17 cellular contexts compared by ENCODE assay signal in genomic region chr14:44609201-44609600, GRCh38.
"Had no signal": no experiment of that assay in that cellular context is flagged by ENCODE, and none has a peak within 500 bp of the region (broad histone marks: within the 10 kb centered on the region; RNA-seq: fewer than 3 reads in every experiment).

No MANE protein-coding gene starts in this region.

- H3K27ac Mint-ChIP-seq: naive thymus-derived CD4-positive, alpha-beta T cell had no signal

- DNase-seq: cortex of kidney; dorsolateral prefrontal cortex; effector CD8-positive, alpha-beta T cell; heart right ventricle; hypothalamus; kidney glomerular epithelial cell; mammary epithelial cell; naive thymus-derived CD4-positive, alpha-beta T cell; sigmoid colon; stimulated activated CD4-positive, alpha-beta T cell treated with anti-CD3 and anti-CD28 coated beads, Interleukin-12 subunit alpha, Interleukin-12 subunit beta, amount 100 ng/mL, for 4 hours; stimulated activated naive CD4-positive, alpha-beta T cell; stomach; substantia nigra; transverse colon had no signal

- H3K4me3 Mint-ChIP-seq: naive thymus-derived CD4-positive, alpha-beta T cell had no signal

- H3K27ac ChIP-seq: dorsolateral prefrontal cortex, heart right ventricle, neutrophil, sigmoid colon, skin epidermis, stomach, thoracic aorta, transverse colon had no signal

- H3K4me3 ChIP-seq: dorsolateral prefrontal cortex, heart right ventricle, sigmoid colon, skin epidermis, stomach, thoracic aorta, transverse colon had no signal

- H3K4me1 ChIP-seq: heart right ventricle, sigmoid colon, stomach, transverse colon had no signal

- H3K9me3 ChIP-seq: heart right ventricle, neutrophil, sigmoid colon, stomach, thoracic aorta, transverse colon had no signal

- H3K27me3 ChIP-seq: heart right ventricle, neutrophil, sigmoid colon, stomach, transverse colon had no signal

- H3K4me1 Mint-ChIP-seq: naive thymus-derived CD4-positive, alpha-beta T cell had no signal

- H3K36me3 ChIP-seq: heart right ventricle, neutrophil, sigmoid colon, stomach, thoracic aorta, transverse colon had no signal

- H3K36me3 Mint-ChIP-seq: naive thymus-derived CD4-positive, alpha-beta T cell had no signal
